Comparison of ENCODE assay signal across 8 cellular contexts in genomic region chr17:83080641-83081560, GRCh38. TPM values are rescaled to one million over a fixed set of nuclear protein-coding genes. Genes with fewer than 3 reads are reported as not detected.
DNase-seq lines count a peak whose midpoint lies in the region; ATAC-seq and TF ChIP-seq lines count a peak whose summit lies in the region.

No MANE protein-coding gene starts in this region.

- TF ChIP-seq EP300 in suprapubic skin (IDR thresholded peaks at IDR 0.05): no peak

- WGBS in suprapubic skin: under 1% methylated on average over 28 of the region's 126 CpGs

- intact Hi-C loops in activated CD4-positive, alpha-beta T cell treated with anti-CD3 and anti-CD28 coated beads for 36 hours (cut with DNase I, micrococcal nuclease): loop anchor here in 1 of 2 experiments (2.0 to 5.0 kb wide), 2 partner anchors 204 to 432 kb away; partner anchors contain the start of gene WDR45B

- TF ChIP-seq CTCF in suprapubic skin (IDR thresholded peaks at IDR 0.05): no peak

- CTCF ChIA-PET in activated CD4-positive, alpha-beta T cell treated with anti-CD3 and anti-CD28 coated beads for 36 hours (lab: Charles Lee): no interaction called here

- peaks cover 5% of the 10 kb centered on the region for H3K36me3 Mint-ChIP-seq in activated CD4-positive, alpha-beta T cell treated with anti-CD3 and anti-CD28 coated beads for 36 hours (ENCODE audit: low read depth)

- POLR2A ChIA-PET in activated CD4-positive, alpha-beta T cell treated with anti-CD3 and anti-CD28 coated beads for 36 hours (lab: Charles Lee): no interaction called here

- no peaks in the 10 kb centered on the region for H3K9me3 Mint-ChIP-seq in activated CD4-positive, alpha-beta T cell treated with anti-CD3 and anti-CD28 coated beads for 36 hours (ENCODE audit: low read depth)

- H3K9me3 ChIP-seq in mononuclear cell (ENCODE audit: low read depth, low read length): no peaks in the 10 kb centered on the region
- H3K9me3 ChIP-seq in suprapubic skin: no peaks in the 10 kb centered on the region

- H3K36me3 ChIP-seq in suprapubic skin: peaks cover 8% of the 10 kb centered on the region

- H3K27me3 Mint-ChIP-seq in activated CD4-positive, alpha-beta T cell treated with anti-CD3 and anti-CD28 coated beads for 36 hours: peaks cover 7% of the 10 kb centered on the region

- ATAC-seq in activated CD4-positive, alpha-beta T cell treated with anti-CD3 and anti-CD28 coated beads for 36 hours: peak; percentile 21
- ATAC-seq in HG02870 (IDR thresholded peaks at IDR 0.05; ENCODE audit: unreplicated experiment): no peak

- H3K27ac Mint-ChIP-seq in activated CD4-positive, alpha-beta T cell treated with anti-CD3 and anti-CD28 coated beads for 36 hours: no peak overlapping the region

- H3K27ac ChIP-seq in suprapubic skin: peak overlapping the region; percentile 92

- peaks cover 33% of the 10 kb centered on the region for H3K4me1 Mint-ChIP-seq in activated CD4-positive, alpha-beta T cell treated with anti-CD3 and anti-CD28 coated beads for 36 hours

- H3K4me3 ChIP-seq in mononuclear cell (ENCODE audit: low read length) (peak overlapping the region; percentile 59), suprapubic skin (peak overlapping the region; percentile 95)

- peak overlapping the region; percentile 66 for H3K4me3 Mint-ChIP-seq in activated CD4-positive, alpha-beta T cell treated with anti-CD3 and anti-CD28 coated beads for 36 hours

- H3K4me1 ChIP-seq in mononuclear cell (ENCODE audit: insufficient read depth, low read length) (peaks cover 56% of the 10 kb centered on the region), suprapubic skin (peaks cover 67% of the 10 kb centered on the region)

- H3K27me3 ChIP-seq in mononuclear cell (ENCODE audit: insufficient read depth, low read length) (peaks cover 8% of the 10 kb centered on the region), suprapubic skin (no peaks in the 10 kb centered on the region)

- no peak for TF ChIP-seq POLR2A in suprapubic skin (IDR thresholded peaks at IDR 0.05)

- DNase-seq in NCI-H2227 (lab: John Stamatoyannopoulos, UW; ENCODE audit: unreplicated experiment): peak; percentile 35
- no peak for DNase-seq in NCI-H2227 treated with DMSO at 0.1 percent for 48 hours (lab: John Stamatoyannopoulos, UW)
- DNase-seq in activated CD4-positive, alpha-beta T cell treated with anti-CD3 and anti-CD28 coated beads for 36 hours: peak; percentile 79
- DNase-seq in effector CD4-positive, alpha-beta T cell: peak; percentile 20
- DNase-seq in suprapubic skin (ENCODE audit: low spot score in 2 of 2): no peak
- DNase-seq in COR-L47 (lab: John Stamatoyannopoulos, UW): no peak

RNA-seq across cellular contexts. Expression of gene METRNL, which starts 1.5 kb away (rescaled TPM):
- 10 to 100 TPM; 22.4 to 26.3 TPM for total RNA-seq in activated CD4-positive, alpha-beta T cell treated with anti-CD3 and anti-CD28 coated beads for 36 hours
- total RNA-seq in mononuclear cell: 72.7 TPM
- total RNA-seq in suprapubic skin: 100 to 1,000 TPM in 3 of 4 donors, 10 to 100 TPM in 1; 59.1 to 222 (median 155) TPM

Comparison
In these comparisons a context has a peak if more than half of its experiments do, and no peak if none do; other contexts are left out.
1. DNase-seq: peak in NCI-H2227 (single experiment), activated CD4-positive, alpha-beta T cell treated with anti-CD3 and anti-CD28 coated beads for 36 hours (single experiment) and effector CD4-positive, alpha-beta T cell (single experiment); none in NCI-H2227 treated with DMSO at 0.1 percent for 48 hours (single experiment), suprapubic skin (0 of 2) and COR-L47 (single experiment).